ENCODE assay signal across 10 cellular contexts in genomic region chr10:3625959-3626751, GRCh38.
DNase-seq lines count a peak whose midpoint lies in the region; ATAC-seq and TF ChIP-seq lines count a peak whose summit lies in the region.
"Had no signal": no experiment of that assay in that cellular context is flagged by ENCODE, and none has a peak within 500 bp of the region (broad histone marks: within the 10 kb centered on the region; RNA-seq: fewer than 3 reads in every experiment).

No MANE protein-coding gene starts in this region.

- POLR2A ChIA-PET in OCI-LY7 (lab: Charles Lee) = interaction anchor here (1.1 to 3.1 kb wide), 9 partner anchors 8 to 509 kb away, joined by 3 to 16 read pairs (median 3); partner anchors contain the start of gene KLF6

- peak; percentile 67 for ATAC-seq in GM18909 (IDR thresholded peaks at IDR 0.05; ENCODE audit: poor library complexity, unreplicated experiment)
- peak; percentile 66 for ATAC-seq in HG02763 (IDR thresholded peaks at IDR 0.05; ENCODE audit: unreplicated experiment)

- H3K18ac ChIP-seq in neuronal stem cell (ENCODE audit: low read length) = no peak overlapping the region

- H3K4me1 Mint-ChIP-seq in activated CD4-positive, alpha-beta T cell treated with anti-CD3 and anti-CD28 coated beads, Interleukin-2, amount 10 ng/mL, durations not matched to agents 24 days and 14 days = peaks cover 24% of the 10 kb centered on the region

- peaks cover 0 to 2% (median 0%) of the 10 kb centered on the region in 3 experiments for H3K27me3 ChIP-seq in neuronal stem cell (ENCODE audit: control insufficient read depth in 3 of 3, insufficient read depth in 3 of 3, low read depth in 1 of 3, low read length in 3 of 3)
- H3K27me3 ChIP-seq: Peyer's patch had no signal

- BruUV-seq in OCI-LY7 (replicated peaks; lab: Mats Ljungman, UMichigan) = no TSS peak

- intact Hi-C loops in OCI-LY7 (cut with micrococcal nuclease; ENCODE audit: unreplicated experiment) = loop anchor here (2.0 to 5.0 kb wide), 3 partner anchors 185 to 511 kb away; no protein-coding TSS in a partner anchor
- intact Hi-C loops in activated CD4-positive, alpha-beta T cell treated with anti-CD3 and anti-CD28 coated beads, Interleukin-2, amount 10 ng/mL, durations not matched to agents 24 days and 14 days (cut with micrococcal nuclease) = loop anchor here (10.0 kb wide), 1 partner anchor 431 kb away; no protein-coding TSS in a partner anchor

- peak overlapping the region; percentile 94 for H3K27ac ChIP-seq in OCI-LY7 (ENCODE audit: low read depth, low read length, poor library complexity, severe bottlenecking)
- no peak overlapping the region for H3K27ac ChIP-seq in neuronal stem cell (replicated peaks; ENCODE audit: low read length)
- H3K27ac ChIP-seq: Peyer's patch had no signal

- peak overlapping the region; percentile 80 for H3K4me2 ChIP-seq in OCI-LY7 (ENCODE audit: low read length)
- no peak overlapping the region for H3K4me2 ChIP-seq in neuronal stem cell (ENCODE audit: insufficient read depth, low read length, poor library complexity, severe bottlenecking)

- H3K9me3 ChIP-seq in OCI-LY7 (ENCODE audit: low read length) (peaks cover 15% of the 10 kb centered on the region; the same call in 1 of the 2 replicates), neuronal stem cell (replicated peaks in 1 of 2; ENCODE audit: control insufficient read depth in 2 of 2, insufficient read depth in 1 of 2, low read depth in 1 of 2, low read length in 2 of 2) (peaks cover 0 to 3% of the 10 kb centered on the region in 2 donors)
- H3K9me3 ChIP-seq: Peyer's patch had no signal

- CTCF ChIA-PET in OCI-LY7 (lab: Charles Lee; ENCODE audit: unreplicated experiment) = no interaction called here

- no peaks in the 10 kb centered on the region for H4K20me1 ChIP-seq in OCI-LY7 (ENCODE audit: insufficient read depth, low read length)

- H4K91ac ChIP-seq in neuronal stem cell (ENCODE audit: low read depth, low read length, poor library complexity) = no peak overlapping the region

- H3K4me3 ChIP-seq in OCI-LY7 (ENCODE audit: low read depth, low read length, poor library complexity, severe bottlenecking) (peak overlapping the region; percentile 32), neuronal stem cell (ENCODE audit: low read length in 2 of 2) (no peak overlapping the region)
- H3K4me3 ChIP-seq: Peyer's patch had no signal

- peaks cover 3% of the 10 kb centered on the region for H3K9me3 Mint-ChIP-seq in activated CD4-positive, alpha-beta T cell treated with anti-CD3 and anti-CD28 coated beads, Interleukin-2, amount 10 ng/mL, durations not matched to agents 24 days and 14 days

- no peak overlapping the region for H2BK15ac ChIP-seq in neuronal stem cell (ENCODE audit: low read length)

- H3K27me3 Mint-ChIP-seq in activated CD4-positive, alpha-beta T cell treated with anti-CD3 and anti-CD28 coated beads, Interleukin-2, amount 10 ng/mL, durations not matched to agents 24 days and 14 days = peaks cover 8% of the 10 kb centered on the region

- H4K8ac ChIP-seq in neuronal stem cell (ENCODE audit: low read depth, low read length) = no peak overlapping the region

- H3K36me3 Mint-ChIP-seq in activated CD4-positive, alpha-beta T cell treated with anti-CD3 and anti-CD28 coated beads, Interleukin-2, amount 10 ng/mL, durations not matched to agents 24 days and 14 days (ENCODE audit: low read depth) = no peaks in the 10 kb centered on the region

- no peaks in the 10 kb centered on the region for H3K79me2 ChIP-seq in OCI-LY7 (ENCODE audit: insufficient read depth, low read depth, low read length)

- DNase-seq in OCI-LY7 (ENCODE audit: low spot score) (peak; percentile 91), renal cortical epithelial cell (ENCODE audit: low read depth) (peak; percentile 77), activated gamma-delta T cell (lab: John Stamatoyannopoulos, UW) (no peak), neuronal stem cell (ENCODE audit: low spot score) (no peak), HT-29 (ENCODE audit: low spot score) (no peak)
- no peak for DNase-seq in activated CD4-positive, alpha-beta T cell treated with anti-CD3 and anti-CD28 coated beads, Interleukin-2, amount 10 ng/mL, durations not matched to agents 24 days and 14 days
- DNase-seq: activated naive CD4-positive, alpha-beta T cell treated with anti-CD3 and anti-CD28 coated beads, Interleukin-2, amount 50 U/mL, for 16 hours; Peyer's patch had no signal

- no peak overlapping the region for H3K9ac ChIP-seq in neuronal stem cell (ENCODE audit: low read depth, low read length, poor library complexity)

- H3K14ac ChIP-seq in neuronal stem cell (ENCODE audit: low read length) = no peak overlapping the region

- H2AFZ ChIP-seq in OCI-LY7 (ENCODE audit: low read length) (peak overlapping the region; percentile 56; the same call in 1 of the 2 replicates), neuronal stem cell (ENCODE audit: low read length) (no peak overlapping the region)

- H2BK5ac ChIP-seq in neuronal stem cell (ENCODE audit: low read length) = no peak overlapping the region

- H3K36me3 ChIP-seq in OCI-LY7 (ENCODE audit: insufficient read depth, low read length) = peaks cover 8% of the 10 kb centered on the region; the same call in 1 of the 2 replicates
- no peaks in the 10 kb centered on the region for H3K36me3 ChIP-seq in neuronal stem cell (replicated peaks in 1 of 2; ENCODE audit: control insufficient read depth in 2 of 2, insufficient read depth in 2 of 2, low read length in 2 of 2)
- H3K36me3 ChIP-seq: Peyer's patch had no signal

- no peak overlapping the region for H2BK120ac ChIP-seq in neuronal stem cell (ENCODE audit: low read depth, low read length)

- no peak for TF ChIP-seq CTCF in OCI-LY7 (conservative IDR thresholded peaks at IDR 0.05; ENCODE audit: low read length)

- H2BK12ac ChIP-seq in neuronal stem cell (ENCODE audit: low read length) = no peak overlapping the region

- peaks cover 64% of the 10 kb centered on the region for H3K4me1 ChIP-seq in OCI-LY7 (ENCODE audit: insufficient read depth, low read length, poor library complexity, severe bottlenecking)
- peaks cover 1 to 6% of the 10 kb centered on the region in 2 donors for H3K4me1 ChIP-seq in neuronal stem cell (ENCODE audit: control insufficient read depth in 2 of 2, insufficient read depth in 1 of 2, low read depth in 1 of 2, low read length in 2 of 2)
- H3K4me1 ChIP-seq: Peyer's patch had no signal

- H3K4ac ChIP-seq in neuronal stem cell (ENCODE audit: low read length) = no peak overlapping the region

- WGBS in neuronal stem cell (ENCODE audit: extremely low coverage in 2 of 2, insufficient read length in 2 of 2, insufficient replicate concordance in 1 of 2), 2 donors = no CpG with 5 or more reads among the region's 11 CpGs

- H3K27ac Mint-ChIP-seq in activated CD4-positive, alpha-beta T cell treated with anti-CD3 and anti-CD28 coated beads, Interleukin-2, amount 10 ng/mL, durations not matched to agents 24 days and 14 days = no peak overlapping the region

- no peak overlapping the region for H3K23ac ChIP-seq in neuronal stem cell (ENCODE audit: low read depth, low read length, poor library complexity)

- peaks cover 2% of the 10 kb centered on the region for H3K79me1 ChIP-seq in neuronal stem cell (ENCODE audit: low read depth, low read length)

- H3K4me3 Mint-ChIP-seq in activated CD4-positive, alpha-beta T cell treated with anti-CD3 and anti-CD28 coated beads, Interleukin-2, amount 10 ng/mL, durations not matched to agents 24 days and 14 days = no peak overlapping the region

- H2AK5ac ChIP-seq in neuronal stem cell (ENCODE audit: low read depth, low read length) = no peak overlapping the region

- H3K9me2 ChIP-seq in OCI-LY7 (ENCODE audit: insufficient read depth, low read length) = no peaks in the 10 kb centered on the region

Comparison
In these comparisons a context has a peak if more than half of its experiments do, and no peak if none do; other contexts are left out.
1. DNase-seq: peak in OCI-LY7 (single experiment) and renal cortical epithelial cell (single experiment); none in activated gamma-delta T cell (single experiment), neuronal stem cell (single experiment), HT-29 (single experiment) and activated CD4-positive, alpha-beta T cell treated with anti-CD3 and anti-CD28 coated beads, Interleukin-2, amount 10 ng/mL, durations not matched to agents 24 days and 14 days (single experiment).